ENCODE assay signal across 19 cellular contexts in genomic region chr2:136051725-136052048, GRCh38.
A peak's percentile ranks its signal among the peaks of the same experiment; 100 is the strongest.
DNase-seq lines count a peak whose midpoint lies in the region; ATAC-seq, FAIRE-seq and TF ChIP-seq lines count a peak whose summit lies in the region.
"Had no signal": no experiment of that assay in that cellular context is flagged by ENCODE, and none has a peak within 500 bp of the region (broad histone marks: within the 10 kb centered on the region; RNA-seq: fewer than 3 reads in every experiment).

No MANE protein-coding gene starts in this region.

- no peak for DNase-seq in activated CD8-positive, alpha-beta memory T cell treated with anti-CD3 and anti-CD28 coated beads, Interleukin-2, amount 10 ng/mL, durations not matched to agents 7 days and 5 days
- DNase-seq in activated CD8-positive, alpha-beta memory T cell treated with anti-CD3 and anti-CD28 coated beads for 24 hours, result no peak
- peak; percentile 6 for DNase-seq in small intestine
- DNase-seq in DMS79 (lab: John Stamatoyannopoulos, UW), result no peak
- no peak for DNase-seq in type B pancreatic cell (ENCODE audit: extremely low spot score, unreplicated experiment)
- DNase-seq: brain microvascular endothelial cell, EL, left colon, NCI-H1694, NCI-H446 treated with DMSO at 0.1 percent for 48 hours, occipital lobe, T1000 had no signal

- no peaks in the 10 kb centered on the region for H3K36me3 ChIP-seq in small intestine (ENCODE audit: control insufficient read depth in 2 of 2, insufficient read depth in 2 of 2, low read length in 2 of 2)
- H3K36me3 ChIP-seq: brain microvascular endothelial cell, SJSA1 had no signal

- H3K27ac ChIP-seq in small intestine (ENCODE audit: low read depth in 1 of 2, low read length in 1 of 2), result no peak overlapping the region
- H3K27ac ChIP-seq: brain microvascular endothelial cell, SJSA1 had no signal

- no peak for FAIRE-seq in small intestine (lab: Jason Lieb, UNC)
- FAIRE-seq: frontal cortex had no signal

- H3K4me3 Mint-ChIP-seq in activated CD8-positive, alpha-beta memory T cell treated with anti-CD3 and anti-CD28 coated beads, Interleukin-2, amount 10 ng/mL, durations not matched to agents 7 days and 5 days, result peak overlapping the region; percentile 50
- peak overlapping the region; percentile 88 for H3K4me3 Mint-ChIP-seq in activated T-helper 17 cell treated with anti-CD3 and anti-CD28 coated beads, Interleukin-2, amount 50 U/mL, for 72 hours
- no peak overlapping the region for H3K4me3 Mint-ChIP-seq in type B pancreatic cell
- H3K4me3 Mint-ChIP-seq: dendritic cell treated with granulocyte-macrophage colony-stimulating factor and Interleukin-4, amounts not matched to agents 40 ng/mL and 50 ng/mL, for 4 days; mesothelial cell of epicardium had no signal

- no peak overlapping the region for H3K4me3 ChIP-seq in small intestine (ENCODE audit: low read depth in 1 of 2, low read length in 2 of 2)
- H3K4me3 ChIP-seq: SJSA1 had no signal

- no peaks in the 10 kb centered on the region for H3K9me3 Mint-ChIP-seq in activated CD8-positive, alpha-beta memory T cell treated with anti-CD3 and anti-CD28 coated beads, Interleukin-2, amount 10 ng/mL, durations not matched to agents 7 days and 5 days (ENCODE audit: low read depth)
- H3K9me3 Mint-ChIP-seq in activated T-helper 17 cell treated with anti-CD3 and anti-CD28 coated beads, Interleukin-2, amount 50 U/mL, for 72 hours, result peaks cover 5% of the 10 kb centered on the region
- H3K9me3 Mint-ChIP-seq in type B pancreatic cell, result peaks cover 6% of the 10 kb centered on the region
- H3K9me3 Mint-ChIP-seq: mesothelial cell of epicardium had no signal

- CTCF ChIA-PET in activated CD8-positive, alpha-beta memory T cell treated with anti-CD3 and anti-CD28 coated beads, Interleukin-2, amount 10 ng/mL, durations not matched to agents 7 days and 5 days (lab: Charles Lee), result interaction anchor here (1.3 kb wide), 1 partner anchor 66 kb away, joined by 4 read pairs; the partner anchor contains the start of gene DARS1

- H3K27ac Mint-ChIP-seq in activated CD8-positive, alpha-beta memory T cell treated with anti-CD3 and anti-CD28 coated beads, Interleukin-2, amount 10 ng/mL, durations not matched to agents 7 days and 5 days, result peak overlapping the region; percentile 94
- peak overlapping the region; percentile 99 for H3K27ac Mint-ChIP-seq in activated T-helper 17 cell treated with anti-CD3 and anti-CD28 coated beads, Interleukin-2, amount 50 U/mL, for 72 hours
- H3K27ac Mint-ChIP-seq in type B pancreatic cell, result no peak overlapping the region
- H3K27ac Mint-ChIP-seq: dendritic cell treated with granulocyte-macrophage colony-stimulating factor and Interleukin-4, amounts not matched to agents 40 ng/mL and 50 ng/mL, for 4 days; mesothelial cell of epicardium had no signal

- peaks cover 12% of the 10 kb centered on the region for H3K36me3 Mint-ChIP-seq in activated CD8-positive, alpha-beta memory T cell treated with anti-CD3 and anti-CD28 coated beads, Interleukin-2, amount 10 ng/mL, durations not matched to agents 7 days and 5 days
- peaks cover 9% of the 10 kb centered on the region for H3K36me3 Mint-ChIP-seq in activated T-helper 17 cell treated with anti-CD3 and anti-CD28 coated beads, Interleukin-2, amount 50 U/mL, for 72 hours (ENCODE audit: low read depth)
- H3K36me3 Mint-ChIP-seq in type B pancreatic cell, result no peaks in the 10 kb centered on the region
- H3K36me3 Mint-ChIP-seq: mesothelial cell of epicardium had no signal

- H3K27me3 ChIP-seq in small intestine (ENCODE audit: control insufficient read depth in 2 of 2, insufficient read depth in 2 of 2, low read length in 2 of 2), result no peaks in the 10 kb centered on the region
- H3K27me3 ChIP-seq: brain microvascular endothelial cell, SJSA1 had no signal

- H3K4me1 ChIP-seq in small intestine (ENCODE audit: control insufficient read depth in 2 of 2, insufficient read depth in 1 of 2, low read depth in 1 of 2, low read length in 1 of 2), result no peaks in the 10 kb centered on the region
- H3K4me1 ChIP-seq: SJSA1 had no signal

- peak; percentile 1 for ATAC-seq in activated CD8-positive, alpha-beta memory T cell treated with anti-CD3 and anti-CD28 coated beads, Interleukin-2, amount 10 ng/mL, durations not matched to agents 7 days and 5 days
- ATAC-seq in HG03565 (IDR thresholded peaks at IDR 0.05; ENCODE audit: unreplicated experiment) (peak; percentile 22), GM18870 (IDR thresholded peaks at IDR 0.05; ENCODE audit: unreplicated experiment) (no peak)
- peak; percentile 42 for ATAC-seq in activated T-helper 17 cell treated with anti-CD3 and anti-CD28 coated beads, Interleukin-2, amount 50 U/mL, for 72 hours (replicated peaks)
- ATAC-seq: left colon had no signal

- no peak for TF ChIP-seq CTCF in type B pancreatic cell (conservative IDR thresholded peaks at IDR 0.05)

- peaks cover 84% of the 10 kb centered on the region for H3K4me1 Mint-ChIP-seq in activated CD8-positive, alpha-beta memory T cell treated with anti-CD3 and anti-CD28 coated beads, Interleukin-2, amount 10 ng/mL, durations not matched to agents 7 days and 5 days
- peaks cover 65% of the 10 kb centered on the region for H3K4me1 Mint-ChIP-seq in activated T-helper 17 cell treated with anti-CD3 and anti-CD28 coated beads, Interleukin-2, amount 50 U/mL, for 72 hours
- no peaks in the 10 kb centered on the region for H3K4me1 Mint-ChIP-seq in type B pancreatic cell (ENCODE audit: unreplicated experiment)
- H3K4me1 Mint-ChIP-seq: mesothelial cell of epicardium had no signal

- H3K9me3 ChIP-seq in small intestine (ENCODE audit: control insufficient read depth, low read depth), result no peaks in the 10 kb centered on the region
- H3K9me3 ChIP-seq: SJSA1 had no signal

- no peaks in the 10 kb centered on the region for H3K27me3 Mint-ChIP-seq in activated CD8-positive, alpha-beta memory T cell treated with anti-CD3 and anti-CD28 coated beads, Interleukin-2, amount 10 ng/mL, durations not matched to agents 7 days and 5 days
- no peaks in the 10 kb centered on the region for H3K27me3 Mint-ChIP-seq in activated T-helper 17 cell treated with anti-CD3 and anti-CD28 coated beads, Interleukin-2, amount 50 U/mL, for 72 hours
- no peaks in the 10 kb centered on the region for H3K27me3 Mint-ChIP-seq in type B pancreatic cell
- H3K27me3 Mint-ChIP-seq: dendritic cell treated with granulocyte-macrophage colony-stimulating factor and Interleukin-4, amounts not matched to agents 40 ng/mL and 50 ng/mL, for 4 days had no signal
